18 cellular contexts compared by ENCODE assay signal in the genomic region with DNA sequence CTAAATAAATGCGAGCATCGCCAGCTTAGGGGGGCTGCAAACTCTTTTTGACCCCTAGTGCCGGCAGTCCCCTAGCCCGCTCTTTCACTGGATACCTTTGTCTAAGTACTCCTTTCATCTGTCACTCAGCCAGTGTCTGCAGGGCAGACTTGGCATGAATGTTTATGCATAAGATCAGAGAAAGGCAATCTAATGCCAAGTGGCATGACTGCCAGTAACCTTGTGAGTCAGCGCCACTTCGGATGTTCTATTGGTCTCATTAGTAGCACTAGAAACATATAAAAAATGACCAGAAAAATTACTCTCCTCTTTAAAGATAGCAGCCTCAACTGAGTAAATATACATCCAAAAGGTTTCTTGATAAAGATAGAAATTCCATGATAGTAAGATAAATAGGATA.
"Had no signal": no experiment of that assay in that cellular context is flagged by ENCODE, and none has a peak within 500 bp of the region (broad histone marks: within the 10 kb centered on the region; RNA-seq: fewer than 3 reads in every experiment).

No MANE protein-coding gene starts in this region.

- H3K27me3 ChIP-seq: esophagus muscularis mucosa, thyroid gland, uterus had no signal

- H3K27ac ChIP-seq: esophagus muscularis mucosa, lower lobe of right lung, thyroid gland, uterus had no signal

- DNase-seq: activated CD4-positive, alpha-beta T cell treated with anti-CD3 and anti-CD28 coated beads, Interleukin-2, amount 10 ng/mL, durations not matched to agents 24 days and 14 days; activated CD8-positive, alpha-beta T cell treated with anti-CD3 and anti-CD28 coated beads for 36 hours; activated naive CD4-positive, alpha-beta T cell treated with anti-CD3 and anti-CD28 coated beads, Interleukin-2, amount 50 U/mL, for 16 hours; activated T-cell treated with anti-CD3 and anti-CD28 coated beads, Interleukin-2, amount 50 U/mL, for 4 hours; aorta; cerebellar nuclear complex; cortex of kidney; glutamatergic neuron; hypothalamus; islet precursor cell; lower lobe of right lung; stimulated activated CD4-positive, alpha-beta T cell treated with anti-CD3 and anti-CD28 coated beads, Interleukin-2, amount 100 ng/mL, for 24 hours; stimulated activated naive CD4-positive, alpha-beta T cell treated with Interleukin-2 at 50 U/mL for 16 hours; T1000; thyroid gland; uterus had no signal

- H3K9me3 ChIP-seq: lower lobe of right lung, thyroid gland, uterus had no signal

- H3K4me1 ChIP-seq: esophagus muscularis mucosa, lower lobe of right lung, thyroid gland, uterus had no signal

- H3K4me3 ChIP-seq: esophagus muscularis mucosa, lower lobe of right lung, thyroid gland, uterus had no signal

- ATAC-seq: activated CD8-positive, alpha-beta T cell treated with anti-CD3 and anti-CD28 coated beads for 36 hours; activated T-cell treated with anti-CD3 and anti-CD28 coated beads, Interleukin-2, amount 50 U/mL, for 4 hours; lower lobe of right lung; natural killer cell treated with Interleukin-12 subunit alpha and Interleukin-12 subunit beta and Interleukin-15 and Interleukin-18, amount 100 ng/mL, for 72 hours had no signal

- H3K36me3 ChIP-seq: esophagus muscularis mucosa, lower lobe of right lung, thyroid gland, uterus had no signal
